In the genomic region with DNA sequence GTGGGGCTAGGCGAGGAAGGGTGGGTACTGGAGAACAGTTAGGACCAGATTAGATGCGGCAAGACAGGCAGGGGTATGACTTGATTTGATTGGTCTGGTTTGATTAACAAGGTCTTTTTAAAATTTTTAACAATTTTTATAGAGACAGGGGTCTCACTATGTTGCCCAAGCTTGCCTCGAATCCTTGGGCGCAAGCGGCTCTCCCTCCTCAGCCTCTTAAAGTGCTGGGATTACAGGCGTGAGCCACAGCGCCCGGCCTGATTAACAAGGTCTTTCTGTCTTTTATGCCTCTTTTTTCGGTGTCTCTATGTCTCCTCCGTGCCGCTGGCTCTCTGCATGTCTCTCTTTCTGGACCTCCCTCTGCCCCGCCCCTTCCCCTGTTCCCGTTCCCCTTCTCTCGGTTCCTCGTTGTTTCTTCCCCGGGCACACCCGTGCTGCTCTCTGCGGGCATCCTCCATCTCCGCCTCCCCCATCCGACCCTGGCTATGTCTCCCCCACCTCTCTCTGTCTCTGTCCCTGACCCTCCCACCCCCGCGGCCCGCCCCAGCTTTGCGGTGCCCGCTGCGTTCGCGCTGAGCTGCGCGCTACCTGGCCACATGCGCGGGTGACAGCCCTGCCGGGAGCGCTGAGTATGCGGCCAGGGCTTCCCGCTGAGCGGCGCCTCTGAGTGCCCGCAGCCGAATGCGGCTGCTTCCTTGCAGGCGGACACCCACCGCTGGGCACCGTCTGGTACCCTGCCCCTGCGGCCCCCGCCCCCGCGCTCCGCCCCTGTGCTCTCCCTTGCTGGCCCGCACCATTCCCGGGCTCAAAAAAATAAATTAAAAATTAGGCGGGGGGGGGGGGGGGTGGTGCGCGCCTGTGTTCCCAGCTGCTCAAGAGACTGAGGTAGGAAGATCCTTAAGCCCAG, we compare ENCODE assay signal across 6 cellular contexts. TPM values are rescaled to one million over a fixed set of nuclear protein-coding genes. Genes with fewer than 3 reads are reported as not detected.
DNase-seq lines count a peak whose midpoint lies in the region; ATAC-seq and TF ChIP-seq lines count a peak whose summit lies in the region.

No MANE protein-coding gene starts in this region.

- H3K4me3 Mint-ChIP-seq in neural crest cell, result peak overlapping the region; percentile 81

- no peak for ATAC-seq in GM19467 (IDR thresholded peaks at IDR 0.05; ENCODE audit: unreplicated experiment)

- TF ChIP-seq CTCF in astrocyte of the spinal cord (IDR thresholded peaks at IDR 0.05; ENCODE audit: low read depth, low read length) (no peak), neural crest cell (conservative IDR thresholded peaks at IDR 0.05) (no peak)

- peak overlapping the region; percentile 75 for H3K27ac Mint-ChIP-seq in neural crest cell (ENCODE audit: unreplicated experiment)

- peaks cover 86% of the 10 kb centered on the region for H3K27me3 Mint-ChIP-seq in neural crest cell (ENCODE audit: low read depth)

- in situ Hi-C loops in astrocyte of the spinal cord (cut with HindIII; ENCODE audit: low sequenced_read_pairs), result no loop called here

- peak overlapping the region; percentile 14 for H3K4me3 ChIP-seq in astrocyte of the spinal cord (ENCODE audit: low read depth, low read length)

- no peaks in the 10 kb centered on the region for H3K9me3 Mint-ChIP-seq in neural crest cell

- DNase-seq in DMS79 (lab: John Stamatoyannopoulos, UW) (peak; percentile 31), NCI-H2196 (lab: John Stamatoyannopoulos, UW; ENCODE audit: unreplicated experiment) (peak; percentile 73), astrocyte of the spinal cord (ENCODE audit: low read depth, low spot score) (no peak), neural crest cell (ENCODE audit: low read depth, low spot score) (no peak)
- no peak for DNase-seq in central memory CD4-positive, alpha-beta T cell

- H3K36me3 Mint-ChIP-seq in neural crest cell (ENCODE audit: low read depth), result no peaks in the 10 kb centered on the region

- peaks cover 7% of the 10 kb centered on the region for H3K4me1 Mint-ChIP-seq in neural crest cell

RNA-seq across cellular contexts. Expression of gene SDHAF1, which starts 8.1 kb away (rescaled TPM):
- 16.8 and 17.5 TPM in 2 replicates for total RNA-seq in neural crest cell

RNA-seq across cellular contexts. Expression of gene SYNE4, which starts 21.7 kb away (rescaled TPM):
- total RNA-seq in neural crest cell, result 0.30 and 0.54 TPM in 2 replicates

RNA-seq across cellular contexts. Expression of gene ALKBH6, which starts 27.1 kb away (rescaled TPM):
- total RNA-seq in neural crest cell, result 21.7 and 23.7 TPM in 2 replicates

RNA-seq across cellular contexts. Expression of gene CLIP3, which starts 45.8 kb away (rescaled TPM):
- 33.1 and 37.6 TPM in 2 replicates for total RNA-seq in neural crest cell

RNA-seq across cellular contexts. Expression of gene LRFN3, which starts 50.7 kb away (rescaled TPM):
- total RNA-seq in neural crest cell, result 33.9 and 36.0 TPM in 2 replicates

Comparison
In these comparisons a context has a peak if more than half of its experiments do, and no peak if none do; other contexts are left out.
1. DNase-seq: peak in DMS79 (single experiment) and NCI-H2196 (single experiment); none in astrocyte of the spinal cord (single experiment), neural crest cell (single experiment) and central memory CD4-positive, alpha-beta T cell (single experiment).